ENCODE assay signal across 9 cellular contexts in the genomic region with DNA sequence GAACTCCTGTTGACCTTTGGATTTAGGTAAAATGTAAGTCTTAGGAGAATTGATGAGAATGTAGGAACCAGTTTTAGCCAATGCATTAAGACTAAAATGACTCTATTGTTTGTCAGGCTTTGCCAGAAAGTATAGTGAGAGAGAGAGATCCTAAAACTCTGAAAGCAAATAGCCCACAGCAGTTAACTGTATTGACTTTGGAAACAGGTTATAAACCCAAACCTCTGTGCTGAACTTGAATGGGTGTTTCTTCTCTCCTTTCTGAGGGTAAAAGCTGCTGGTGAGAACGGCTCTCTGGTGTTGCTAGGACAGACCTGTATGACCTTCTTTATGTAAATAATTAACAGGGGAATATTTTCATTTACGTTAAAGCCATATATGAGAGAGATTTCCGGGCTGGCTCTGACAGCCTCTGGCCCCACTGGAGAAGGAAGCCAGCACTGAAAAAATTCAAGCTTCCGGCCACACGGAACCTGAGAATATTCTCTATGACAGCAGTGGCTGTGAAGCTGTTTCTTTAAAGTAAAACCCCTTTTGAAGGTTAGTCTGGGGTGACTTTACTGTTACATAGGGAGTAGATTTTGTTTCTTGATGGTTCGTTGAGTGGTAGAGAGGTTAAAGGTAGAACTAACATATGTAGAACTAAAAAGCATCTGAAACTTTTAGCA.
DNase-seq lines count a peak whose midpoint lies in the region; ATAC-seq and TF ChIP-seq lines count a peak whose summit lies in the region.
"Had no signal": no experiment of that assay in that cellular context is flagged by ENCODE, and none has a peak within 500 bp of the region (broad histone marks: within the 10 kb centered on the region; RNA-seq: fewer than 3 reads in every experiment).

No MANE protein-coding gene starts in this region.

- H3K27me3 ChIP-seq in CD8-positive, alpha-beta memory T cell (ENCODE audit: insufficient read depth, low read length, poor library complexity, severe bottlenecking): no peaks in the 10 kb centered on the region
- no peaks in the 10 kb centered on the region for H3K27me3 ChIP-seq in right lobe of liver
- H3K27me3 ChIP-seq: cardiac muscle cell had no signal

- TF ChIP-seq POLR2A in right lobe of liver (IDR thresholded peaks at IDR 0.05): no peak

- ATAC-seq in GM19351 (IDR thresholded peaks at IDR 0.05; ENCODE audit: unreplicated experiment) (peak; percentile 70), HG03354 (IDR thresholded peaks at IDR 0.05; ENCODE audit: poor library complexity, severe bottlenecking, unreplicated experiment) (peak; percentile 86), right lobe of liver (peak; percentile 7 to 52 (median 47))

- CTCF ChIA-PET in CD8-positive, alpha-beta memory T cell (lab: Charles Lee): interaction anchor here (0.9 to 3.3 kb wide), 7 partner anchors 8 to 27 kb away, joined by 3 to 28 read pairs (median 3); no protein-coding TSS in a partner anchor

- peak overlapping the region; percentile 49 for H3K27ac ChIP-seq in CD8-positive, alpha-beta memory T cell (ENCODE audit: low read depth, low read length)
- peak overlapping the region; percentile 6 to 61 (median 52) for H3K27ac ChIP-seq in right lobe of liver
- H3K27ac ChIP-seq: cardiac muscle cell had no signal

- no peaks in the 10 kb centered on the region for H3K36me3 ChIP-seq in CD8-positive, alpha-beta memory T cell (ENCODE audit: insufficient read depth, low read length)
- no peaks in the 10 kb centered on the region for H3K36me3 ChIP-seq in right lobe of liver
- H3K36me3 ChIP-seq: cardiac muscle cell had no signal

- WGBS in right lobe of liver (ENCODE audit: insufficient coverage, low coverage, low lambda C conversion rate, missing lambda C conversion rate): 9% methylated on average over 6 of the region's 6 CpGs

- no peaks in the 10 kb centered on the region for H3K27me3 Mint-ChIP-seq in CD8-positive, alpha-beta memory T cell

- peaks cover 0 to 2% (median 0%) of the 10 kb centered on the region in 5 donors for H3K9me3 Mint-ChIP-seq in CD8-positive, alpha-beta memory T cell

- H3K27ac Mint-ChIP-seq in CD8-positive, alpha-beta memory T cell: peak overlapping the region; percentile 75 to 98 (median 92)

- H3K36me3 Mint-ChIP-seq in CD8-positive, alpha-beta memory T cell: peaks cover 0 to 8% (median 5%) of the 10 kb centered on the region in 3 donors

- no peak for TF ChIP-seq CTCF in right lobe of liver (IDR thresholded peaks at IDR 0.05)

- peak in 4 of 5 donors; percentile 51 to 82 (median 68) for DNase-seq in CD8-positive, alpha-beta memory T cell
- DNase-seq in activated CD4-positive, alpha-beta T cell treated with anti-CD3 and anti-CD28 coated beads, Interleukin-2, amount 50 U/mL, for 1 hour: peak; percentile 55
- DNase-seq in right lobe of liver (no peak), ecto neural progenitor cell (ENCODE audit: low spot score) (no peak), NCI-H2171 treated with DMSO at 0.1 percent for 48 hours (lab: John Stamatoyannopoulos, UW) (no peak), anterior cingulate cortex (lab: John Stamatoyannopoulos, UW) (no peak)

- H3K4me1 ChIP-seq in CD8-positive, alpha-beta memory T cell (ENCODE audit: insufficient read depth, low read length): peaks cover 95% of the 10 kb centered on the region
- peaks cover 0 to 54% (median 26%) of the 10 kb centered on the region in 4 donors for H3K4me1 ChIP-seq in right lobe of liver

- H3K4me3 Mint-ChIP-seq in CD8-positive, alpha-beta memory T cell: peak overlapping the region; percentile 45 to 78 (median 71)

- intact Hi-C loops in right lobe of liver (cut with DNase I): loop anchor here in 1 of 2 donors (10.0 kb wide), 1 partner anchor 45 kb away; no protein-coding TSS in a partner anchor

- peaks cover 88 to 98% (median 98%) of the 10 kb centered on the region in 3 donors for H3K4me1 Mint-ChIP-seq in CD8-positive, alpha-beta memory T cell

- no peaks in the 10 kb centered on the region for H3K9me3 ChIP-seq in CD8-positive, alpha-beta memory T cell (ENCODE audit: low read length)
- no peaks in the 10 kb centered on the region for H3K9me3 ChIP-seq in right lobe of liver

- POLR2A ChIA-PET in CD8-positive, alpha-beta memory T cell (lab: Charles Lee): interaction anchor here (1.2 to 1.9 kb wide), 3 partner anchors 8 to 22 kb away, joined by 4 to 7 read pairs (median 6); no protein-coding TSS in a partner anchor

- peak overlapping the region; percentile 35 for H3K4me3 ChIP-seq in CD8-positive, alpha-beta memory T cell (ENCODE audit: low read length)
- no peak overlapping the region for H3K4me3 ChIP-seq in right lobe of liver
- H3K4me3 ChIP-seq: cardiac muscle cell had no signal

Comparison
In these comparisons a context has a peak if more than half of its experiments do, and no peak if none do; other contexts are left out.
1. DNase-seq: peak in CD8-positive, alpha-beta memory T cell (4 of 5) and activated CD4-positive, alpha-beta T cell treated with anti-CD3 and anti-CD28 coated beads, Interleukin-2, amount 50 U/mL, for 1 hour (single experiment); none in right lobe of liver (0 of 3), ecto neural progenitor cell (single experiment), NCI-H2171 treated with DMSO at 0.1 percent for 48 hours (single experiment) and anterior cingulate cortex (0 of 58).
2. Peak in every context shown above with its lines, with median percentiles within 50 percentile points of each other: ATAC-seq.